In the genomic region with DNA sequence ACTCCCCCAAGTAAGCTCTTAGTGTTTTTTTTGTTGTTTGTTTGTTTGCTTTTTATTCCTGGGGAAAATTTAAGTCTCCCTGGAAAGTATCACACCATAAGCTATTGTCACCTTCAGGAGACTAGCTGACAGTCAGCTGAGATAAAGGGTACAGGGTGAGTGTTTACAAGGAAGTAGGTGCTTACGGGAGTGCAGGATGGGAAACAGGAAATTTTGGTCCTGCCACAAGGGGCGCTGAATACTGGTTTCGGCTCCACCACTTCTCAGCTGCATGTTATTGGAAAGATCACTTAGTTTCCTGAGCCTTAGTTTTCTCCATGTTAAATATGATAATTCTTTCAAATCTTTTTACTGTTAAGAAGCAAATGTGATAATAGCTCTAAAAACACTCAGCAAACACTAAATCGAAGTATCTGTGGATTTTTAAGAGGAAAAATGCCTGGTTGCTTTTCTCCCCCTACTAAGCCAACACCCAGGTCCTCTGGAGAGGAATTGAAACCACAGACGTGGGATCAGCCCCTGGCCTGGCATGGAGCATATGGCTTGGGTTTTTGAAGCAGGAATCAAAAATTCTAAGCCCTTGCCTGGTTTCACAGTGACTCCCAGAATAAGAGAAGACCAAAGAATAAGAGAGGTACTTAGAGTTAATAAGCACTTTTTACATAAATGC, we compare ENCODE assay signal across 8 cellular contexts.
DNase-seq lines count a peak whose midpoint lies in the region; ATAC-seq and TF ChIP-seq lines count a peak whose summit lies in the region.

No MANE protein-coding gene starts in this region.

- peak; percentile 60 for ATAC-seq in GM18870 (IDR thresholded peaks at IDR 0.05; ENCODE audit: unreplicated experiment)
- no peak for ATAC-seq in GM19023 (IDR thresholded peaks at IDR 0.05; ENCODE audit: unreplicated experiment)
- no peak for ATAC-seq in GM18868 (IDR thresholded peaks at IDR 0.05; ENCODE audit: unreplicated experiment)

- peaks cover 2% of the 10 kb centered on the region for H3K27me3 Mint-ChIP-seq in osteocyte (ENCODE audit: unreplicated experiment)

- CTCF ChIA-PET in BJ (lab: Yijun Ruan, JAX), result interaction anchor here (0.6 to 2.6 kb wide), 22 partner anchors 10 to 439 kb away, joined by 3 to 23 read pairs (median 4); no protein-coding TSS in a partner anchor

- H3K27ac Mint-ChIP-seq in osteocyte (ENCODE audit: unreplicated experiment), result no peak overlapping the region

- no peaks in the 10 kb centered on the region for H3K36me3 Mint-ChIP-seq in osteocyte (ENCODE audit: unreplicated experiment)

- no peaks in the 10 kb centered on the region for H3K4me1 Mint-ChIP-seq in osteocyte (ENCODE audit: unreplicated experiment)

- TF ChIP-seq CTCF in BJ (IDR thresholded peaks at IDR 0.05; ENCODE audit: insufficient read depth, low read depth, low read length), result peak; percentile 81
- TF ChIP-seq CTCF in VCaP (conservative IDR thresholded peaks at IDR 0.05), result peak; percentile 87
- TF ChIP-seq CTCF in fibroblast of the aortic adventitia (IDR thresholded peaks at IDR 0.05; ENCODE audit: insufficient read depth, low read length), result peak; percentile 76
- peak; percentile 61 for TF ChIP-seq CTCF in osteocyte (IDR thresholded peaks at IDR 0.05)

- no peak overlapping the region; the same call in 1 of the 2 replicates for H3K27ac ChIP-seq in VCaP

- DNase-seq in BJ (ENCODE audit: low read depth) (peak; percentile 6), NCI-H2029 treated with DMSO at 0.1 percent for 48 hours (lab: John Stamatoyannopoulos, UW) (peak; percentile 93), fibroblast of the aortic adventitia (ENCODE audit: low read depth) (peak; percentile 56), osteocyte (ENCODE audit: extremely low spot score, unreplicated experiment) (no peak)

- no peaks in the 10 kb centered on the region for H3K9me3 Mint-ChIP-seq in osteocyte (ENCODE audit: unreplicated experiment)

- POLR2A ChIA-PET in BJ (lab: Charles Lee), result no interaction called here

- no peak overlapping the region for H3K4me3 Mint-ChIP-seq in osteocyte (ENCODE audit: unreplicated experiment)

- no peaks in the 10 kb centered on the region for H3K36me3 ChIP-seq in BJ (ENCODE audit: control insufficient read depth, insufficient read depth, low read length)

- no peaks in the 10 kb centered on the region; the same call in 1 of the 2 replicates for H3K27me3 ChIP-seq in BJ (ENCODE audit: control insufficient read depth, insufficient read depth, low read length)

- H3K4me3 ChIP-seq in BJ (ENCODE audit: low read depth, low read length) (no peak overlapping the region), fibroblast of the aortic adventitia (ENCODE audit: low read depth, low read length) (no peak overlapping the region)
